19 cellular contexts compared by ENCODE assay signal in genomic region chr2:219172231-219173154, GRCh38. TPM values are rescaled to one million over a fixed set of nuclear protein-coding genes. Genes with fewer than 3 reads are reported as not detected.
DNase-seq lines count a peak whose midpoint lies in the region; ATAC-seq and TF ChIP-seq lines count a peak whose summit lies in the region.
"Had no signal": no experiment of that assay in that cellular context is flagged by ENCODE, and none has a peak within 500 bp of the region (broad histone marks: within the 10 kb centered on the region; RNA-seq: fewer than 3 reads in every experiment).

No MANE protein-coding gene starts in this region.

- TF ChIP-seq CTCF in coronary artery (IDR thresholded peaks at IDR 0.05) (no peak), neural crest cell (conservative IDR thresholded peaks at IDR 0.05) (no peak), upper lobe of left lung (IDR thresholded peaks at IDR 0.05) (no peak), WERI-Rb-1 (IDR thresholded peaks at IDR 0.05; ENCODE audit: low read depth, low read length) (no peak), foreskin keratinocyte (conservative IDR thresholded peaks at IDR 0.05) (no peak)

- DNase-seq in activated CD8-positive, alpha-beta memory T cell treated with anti-CD3 and anti-CD28 coated beads, Interleukin-2, amount 50 U/mL, for 48 hours = peak; percentile 32
- DNase-seq in activated CD8-positive, alpha-beta memory T cell treated with anti-CD3 and anti-CD28 coated beads for 24 hours = no peak
- DNase-seq in coronary artery (ENCODE audit: low spot score) = no peak
- no peak for DNase-seq in neural crest cell (ENCODE audit: low read depth, low spot score)
- no peak for DNase-seq in upper lobe of left lung
- no peak for DNase-seq in WERI-Rb-1
- no peak for DNase-seq in foreskin keratinocyte
- no peak for DNase-seq in T-helper 1 cell
- DNase-seq: activated CD4-positive, alpha-beta T cell treated with anti-CD3 and anti-CD28 coated beads for 4 hours; activated naive CD4-positive, alpha-beta T cell treated with anti-CD3 and anti-CD28 coated beads, Interleukin-2, amount 50 U/mL, for 16 hours; activated T-cell treated with anti-CD3 and anti-CD28 coated beads for 4 hours; colonic mucosa; DMS53; Kasumi-1; NCI-H82; SK-N-SH; stimulated activated CD4-positive, alpha-beta T cell treated with anti-CD3 and anti-CD28 coated beads, Interleukin-2, amount 100 ng/mL, for 24 hours; substantia nigra had no signal

- ATAC-seq in upper lobe of left lung (ENCODE audit: low FRiP score in 2 of 2) (no peak), foreskin keratinocyte (no peak)

- TF ChIP-seq EP300 in upper lobe of left lung (IDR thresholded peaks at IDR 0.05) = no peak

- peaks cover 2% of the 10 kb centered on the region for H3K36me3 Mint-ChIP-seq in neural crest cell (ENCODE audit: low read depth)

- no peak for TF ChIP-seq POLR2A in upper lobe of left lung (IDR thresholded peaks at IDR 0.05)

- H3K36me3 ChIP-seq in upper lobe of left lung (peaks cover 11 to 36% (median 30%) of the 10 kb centered on the region in 4 donors), WERI-Rb-1 (peaks cover 24% of the 10 kb centered on the region)

- H3K4me1 ChIP-seq in upper lobe of left lung (peaks cover 11 to 27% (median 22%) of the 10 kb centered on the region in 4 donors), foreskin keratinocyte (peaks cover 4% of the 10 kb centered on the region)

- H3K9me3 Mint-ChIP-seq in neural crest cell = no peaks in the 10 kb centered on the region

- H3K9me3 ChIP-seq in upper lobe of left lung (no peaks in the 10 kb centered on the region), WERI-Rb-1 (ENCODE audit: severe bottlenecking) (no peaks in the 10 kb centered on the region)
- H3K9me3 ChIP-seq: colonic mucosa, SK-N-SH had no signal

- WGBS in upper lobe of left lung, 2 donors = 84 to 95% methylated on average over 14 to 16 of the region's 16 CpGs

- peak overlapping the region; percentile 64 for H3K4me3 Mint-ChIP-seq in neural crest cell

- H3K27ac ChIP-seq in coronary artery (peak overlapping the region; percentile 19 to 64), upper lobe of left lung (peak overlapping the region in 3 of 4 donors; percentile 47 to 81 (median 72)), WERI-Rb-1 (no peak overlapping the region), foreskin keratinocyte (no peak overlapping the region)
- H3K27ac ChIP-seq: C4-2B had no signal

- no peaks in the 10 kb centered on the region for H3K27me3 Mint-ChIP-seq in neural crest cell (ENCODE audit: low read depth)

- no peak overlapping the region for H3K27ac Mint-ChIP-seq in neural crest cell (ENCODE audit: unreplicated experiment)

- peaks cover 13% of the 10 kb centered on the region for H3K4me1 Mint-ChIP-seq in neural crest cell

- no peak overlapping the region for H3K4me3 ChIP-seq in coronary artery
- no peak overlapping the region for H3K4me3 ChIP-seq in upper lobe of left lung
- H3K4me3 ChIP-seq in WERI-Rb-1 (ENCODE audit: low read depth, low read length) = no peak overlapping the region
- H3K4me3 ChIP-seq: colonic mucosa had no signal

- no peaks in the 10 kb centered on the region for H3K27me3 ChIP-seq in upper lobe of left lung
- no peaks in the 10 kb centered on the region for H3K27me3 ChIP-seq in WERI-Rb-1 (ENCODE audit: insufficient read depth, low read depth, severe bottlenecking)
- H3K27me3 ChIP-seq in foreskin keratinocyte = no peaks in the 10 kb centered on the region
- H3K27me3 ChIP-seq: colonic mucosa had no signal

RNA-seq across cellular contexts. Expression of gene SLC23A3, which starts 2.7 kb away (rescaled TPM):
- total RNA-seq in neural crest cell = 0.34 and 1.5 TPM in 2 replicates
- 1 to 10 TPM in 4 of 6 donors, under 1 TPM in 2; 0.33 to 6.3 (median 2.6) TPM for total RNA-seq in upper lobe of left lung
- 0.71 and 0.75 TPM in 2 replicates for total RNA-seq in foreskin keratinocyte
- polyA plus RNA-seq in foreskin keratinocyte = 0.39 and 0.51 TPM in 2 replicates

RNA-seq across cellular contexts. Expression of gene CNPPD1, which starts 4.2 kb away (rescaled TPM):
- total RNA-seq in neural crest cell = 39.9 and 42.1 TPM in 2 replicates
- 10 to 100 TPM; 42.7 to 86.8 (median 49.4) TPM for total RNA-seq in upper lobe of left lung
- total RNA-seq in foreskin keratinocyte = 20.0 and 21.7 TPM in 2 replicates
- polyA plus RNA-seq in foreskin keratinocyte = 31.5 and 32.8 TPM in 2 replicates

RNA-seq across cellular contexts. Expression of gene RETREG2, which starts 5.6 kb away (rescaled TPM):
- total RNA-seq in neural crest cell (84.6 and 86.0 TPM in 2 replicates), upper lobe of left lung (100 to 1,000 TPM in 1 of 6 donors, 10 to 100 TPM in 5; 46.1 to 100 (median 60.5) TPM), foreskin keratinocyte (38.0 and 43.8 TPM in 2 replicates)
- 39.4 and 40.4 TPM in 2 replicates for polyA plus RNA-seq in foreskin keratinocyte

RNA-seq across cellular contexts. Expression of gene NHEJ1, which starts 11.9 kb away (rescaled TPM):
- total RNA-seq in neural crest cell (23.5 and 26.8 TPM in 2 replicates), upper lobe of left lung (10 to 100 TPM in 5 of 6 donors, 1 to 10 TPM in 1; 7.9 to 26.2 (median 14.3) TPM), foreskin keratinocyte (12.4 and 13.8 TPM in 2 replicates)
- polyA plus RNA-seq in foreskin keratinocyte = 8.0 and 9.3 TPM in 2 replicates

RNA-seq across cellular contexts. Expression of gene ZFAND2B, which starts 34.1 kb away (rescaled TPM):
- total RNA-seq in neural crest cell = 26.6 and 30.1 TPM in 2 replicates
- 10 to 100 TPM; 38.7 to 59.7 (median 43.3) TPM for total RNA-seq in upper lobe of left lung
- total RNA-seq in foreskin keratinocyte = 36.3 and 41.1 TPM in 2 replicates
- polyA plus RNA-seq in foreskin keratinocyte = 44.6 and 53.1 TPM in 2 replicates

Comparison
In these comparisons a context has a peak if more than half of its experiments do, and no peak if none do; other contexts are left out.
1. H3K27ac ChIP-seq: peak in coronary artery (2 of 2) and upper lobe of left lung (3 of 4); none in WERI-Rb-1 (single experiment) and foreskin keratinocyte (single experiment).